ENCODE assay signal across 9 cellular contexts in genomic region chr12:120669055-120669828, GRCh38. TPM values are rescaled to one million over a fixed set of nuclear protein-coding genes. Genes with fewer than 3 reads are reported as not detected.
A peak's percentile ranks its signal among the peaks of the same experiment; 100 is the strongest.
DNase-seq lines count a peak whose midpoint lies in the region; ATAC-seq lines count a peak whose summit lies in the region.
"Had no signal": no experiment of that assay in that cellular context is flagged by ENCODE, and none has a peak within 500 bp of the region (broad histone marks: within the 10 kb centered on the region; RNA-seq: fewer than 3 reads in every experiment).

No MANE protein-coding gene starts in this region.

- ATAC-seq in GM19025 (IDR thresholded peaks at IDR 0.05; ENCODE audit: low read depth, unreplicated experiment) = peak; percentile 61
- peak; percentile 58 for ATAC-seq in HG03097 (IDR thresholded peaks at IDR 0.05; ENCODE audit: low FRiP score, unreplicated experiment)
- ATAC-seq in GM21526 (IDR thresholded peaks at IDR 0.05; ENCODE audit: low FRiP score, unreplicated experiment) = no peak

- H3K36me3 ChIP-seq in adipocyte (ENCODE audit: control insufficient read depth, insufficient read depth, low read length, severe bottlenecking) (no peaks in the 10 kb centered on the region), mesodermal cell (ENCODE audit: control insufficient read depth, insufficient read depth, low read length) (no peaks in the 10 kb centered on the region)
- H3K36me3 ChIP-seq: neutrophil had no signal

- H3K9me3 ChIP-seq in adipocyte (ENCODE audit: control insufficient read depth, low read length) (no peaks in the 10 kb centered on the region), mesodermal cell (ENCODE audit: control insufficient read depth, low read length) (no peaks in the 10 kb centered on the region)
- H3K9me3 ChIP-seq: neutrophil had no signal

- H3K27ac ChIP-seq in mesodermal cell (ENCODE audit: low read depth, low read length, severe bottlenecking) = peak overlapping the region; percentile 3
- H3K27ac ChIP-seq: neutrophil had no signal

- no peak overlapping the region for H3K4me3 ChIP-seq in adipocyte (ENCODE audit: low read length)
- no peak overlapping the region for H3K4me3 ChIP-seq in mesodermal cell (ENCODE audit: extremely low read depth, insufficient read depth, low read length, poor library complexity, severe bottlenecking)

- WGBS in mesodermal cell (ENCODE audit: insufficient coverage in 2 of 2), 2 experiments = 58 to 59% methylated on average over 9 to 17 of the region's 17 CpGs

- peaks cover 16% of the 10 kb centered on the region for H3K27me3 ChIP-seq in adipocyte (replicated peaks; ENCODE audit: control insufficient read depth, insufficient read depth, low read length)
- H3K27me3 ChIP-seq: neutrophil had no signal

- H3K9ac ChIP-seq in adipocyte (ENCODE audit: low read length) = peak overlapping the region; percentile 39

- DNase-seq in adipocyte (ENCODE audit: low read depth) (peak; percentile 57), HuH-7.5 (ENCODE audit: low spot score) (no peak), NCI-H748 (lab: John Stamatoyannopoulos, UW; ENCODE audit: unreplicated experiment) (no peak)
- no peak for DNase-seq in activated CD4-positive, alpha-beta T cell treated with anti-CD3 and anti-CD28 coated beads for 1 hour

- H3K4me1 ChIP-seq in adipocyte (ENCODE audit: control insufficient read depth, insufficient read depth, low read length) (peaks cover 5% of the 10 kb centered on the region), mesodermal cell (ENCODE audit: control insufficient read depth, insufficient read depth, low read length, poor library complexity, severe bottlenecking) (peaks cover 5% of the 10 kb centered on the region)

RNA-seq across cellular contexts. Expression of gene MLEC, which starts 17.7 kb away (rescaled TPM):
- 76.2 TPM for polyA plus RNA-seq in mesodermal cell (2013, experiment 1 of 2)
- 71.4 TPM for polyA plus RNA-seq in mesodermal cell (2013, experiment 2 of 2)

RNA-seq across cellular contexts. Expression of gene CABP1, which starts 28.8 kb away (rescaled TPM):
- 0.66 TPM for polyA plus RNA-seq in mesodermal cell (2013, experiment 1 of 2)
- polyA plus RNA-seq in mesodermal cell (2013, experiment 2 of 2) = 0.35 TPM

RNA-seq across cellular contexts. Expression of gene UNC119B, which starts 41.0 kb away (rescaled TPM):
- polyA plus RNA-seq in mesodermal cell (2013, experiment 1 of 2) = 32.3 TPM
- polyA plus RNA-seq in mesodermal cell (2013, experiment 2 of 2) = 32.0 TPM

RNA-seq across cellular contexts. Expression of gene ACADS, which starts 56.4 kb away (rescaled TPM):
- 9.3 TPM for polyA plus RNA-seq in mesodermal cell (2013, experiment 1 of 2)
- 7.4 TPM for polyA plus RNA-seq in mesodermal cell (2013, experiment 2 of 2)
